30 cellular contexts compared by ENCODE assay signal in the genomic region with DNA sequence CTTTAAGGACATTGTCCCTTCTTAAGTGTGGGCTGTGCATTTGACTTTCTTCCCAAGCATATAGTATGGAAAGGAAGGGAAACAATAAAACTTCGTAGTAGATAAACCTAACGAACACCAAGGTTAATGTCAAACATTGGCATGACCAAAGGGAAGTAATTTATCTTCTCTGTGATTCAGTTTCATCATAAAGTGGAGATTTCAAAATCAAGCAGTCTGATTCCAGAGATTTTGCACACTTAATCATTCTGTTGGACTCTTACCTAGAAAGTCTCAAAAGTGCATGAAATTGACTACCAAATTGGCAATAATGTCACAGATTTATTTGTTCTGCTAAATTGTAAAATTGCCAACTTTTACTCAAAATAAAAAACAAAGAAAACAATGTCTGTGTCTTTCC.
"Had no signal": no experiment of that assay in that cellular context is flagged by ENCODE, and none has a peak within 500 bp of the region (broad histone marks: within the 10 kb centered on the region; RNA-seq: fewer than 3 reads in every experiment).

No MANE protein-coding gene starts in this region.

- H3K27me3 ChIP-seq: neutrophil, right lobe of liver, sigmoid colon, spleen, suprapubic skin, testis, tibial artery, transverse colon, upper lobe of left lung, vagina had no signal

- FAIRE-seq: small intestine, urothelium cell line had no signal

- H3K27ac ChIP-seq: neutrophil, parathyroid adenoma, psoas muscle, right lobe of liver, sigmoid colon, spleen, suprapubic skin, testis, tibial artery, transverse colon, upper lobe of left lung, vagina had no signal

- ATAC-seq: naive thymus-derived CD8-positive, alpha-beta T cell; natural killer cell treated with Interleukin-12 subunit alpha and Interleukin-12 subunit beta and Interleukin-15 and Interleukin-18, amount 100 ng/mL, for 72 hours; psoas muscle; right cardiac atrium; right lobe of liver; stimulated activated memory B cell treated with anti-CD40 and anti-IgM and Interleukin-4, amounts not matched to agents 10 μg/mL and 1 μg/mL and 100 μg/mL, for 72 hours; stimulated activated naive CD8-positive, alpha-beta T cell treated with anti-CD3 and anti-CD28 coated beads, Interleukin-15, amount 100 ng/mL, for 72 hours; stimulated activated naive CD8-positive, alpha-beta T cell treated with anti-CD3 and anti-CD28 coated beads, Interleukin-15, Interleukin-2, amounts not matched to agents 100 U/mL and 50 U/mL, for 24 hours had no signal

- H2AFZ ChIP-seq: parathyroid adenoma had no signal

- H3K9ac ChIP-seq: parathyroid adenoma had no signal

- H3K79me2 ChIP-seq: parathyroid adenoma had no signal

- H3K4me1 ChIP-seq: parathyroid adenoma, psoas muscle, right lobe of liver, sigmoid colon, spleen, suprapubic skin, testis, tibial artery, upper lobe of left lung, vagina had no signal

- H3K9me3 ChIP-seq: neutrophil, psoas muscle, right lobe of liver, sigmoid colon, suprapubic skin, testis, tibial artery, transverse colon, upper lobe of left lung, vagina had no signal

- H3K36me3 ChIP-seq: neutrophil, right lobe of liver, sigmoid colon, spleen, suprapubic skin, tibial artery, transverse colon, upper lobe of left lung, vagina had no signal

- DNase-seq: naive thymus-derived CD8-positive, alpha-beta T cell; nephron progenitor cell; nucleus accumbens; posterior cingulate gyrus; psoas muscle; right cardiac atrium; right lobe of liver; sigmoid colon; small intestine; spleen; stimulated activated CD4-positive, alpha-beta T cell treated with anti-CD3 and anti-CD28 coated beads, Interleukin-12 subunit alpha, Interleukin-12 subunit beta, amount 100 ng/mL, for 4 hours; stimulated activated CD4-positive, alpha-beta T cell treated with anti-CD3 and anti-CD28 coated beads, Interleukin-1b, Interleukin-23, amount 100 ng/mL, for 48 hours; stimulated activated CD4-positive, alpha-beta T cell treated with anti-CD3 and anti-CD28 coated beads, Interleukin-4, amount 100 ng/mL, for 1 hour; stimulated activated CD4-positive, alpha-beta T cell treated with anti-CD3 and anti-CD28 coated beads, Interleukin-4, amount 100 ng/mL, for 4 hours; stimulated activated CD8-positive, alpha-beta memory T cell treated with anti-CD3 and anti-CD28 coated beads, Interleukin-4, amount 100 ng/mL, for 48 hours; stimulated activated naive CD4-positive, alpha-beta T cell; stimulated activated naive CD8-positive, alpha-beta T cell treated with anti-CD3 and anti-CD28 coated beads, Interleukin-15, amount 100 ng/mL, for 72 hours; stimulated activated naive CD8-positive, alpha-beta T cell treated with anti-CD3 and anti-CD28 coated beads, Interleukin-15, Interleukin-2, amounts not matched to agents 100 U/mL and 50 U/mL, for 24 hours; substantia nigra; testis; tibial artery; transverse colon; upper lobe of left lung had no signal

- H3K4me3 ChIP-seq: psoas muscle, right lobe of liver, sigmoid colon, spleen, suprapubic skin, testis, tibial artery, transverse colon, upper lobe of left lung, vagina had no signal
